ENCODE assay signal across 26 cellular contexts in the genomic region with DNA sequence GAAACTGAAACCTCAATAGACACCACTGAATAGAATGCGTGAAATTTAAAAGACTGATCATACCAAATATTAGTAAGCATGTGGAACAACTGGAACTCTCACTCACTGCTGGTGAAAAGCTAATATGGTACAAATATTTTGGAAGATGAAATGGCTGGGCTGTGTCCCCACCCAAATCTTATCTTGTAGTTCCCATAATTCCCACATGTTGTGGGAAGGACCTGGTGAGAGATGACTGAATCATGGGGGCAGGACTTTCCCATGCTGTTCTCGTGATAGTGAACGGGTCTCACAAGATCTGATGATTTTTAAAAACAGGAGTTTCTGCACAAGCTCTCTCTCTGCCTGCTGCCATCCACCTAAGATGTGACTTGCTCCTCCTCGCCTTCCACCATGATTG. TPM values are rescaled to one million over a fixed set of nuclear protein-coding genes. Genes with fewer than 3 reads are reported as not detected.
"Had no signal": no experiment of that assay in that cellular context is flagged by ENCODE, and none has a peak within 500 bp of the region (broad histone marks: within the 10 kb centered on the region; RNA-seq: fewer than 3 reads in every experiment).

No MANE protein-coding gene starts in this region.

- H3K4me3 ChIP-seq: hepatocyte, lower lobe of right lung, ovary, skin epidermis, stomach, testis, thyroid gland, transverse colon, upper lobe of right lung, uterus had no signal

- H3K27me3 ChIP-seq: hepatocyte, ovary, stomach, testis, thyroid gland, transverse colon, upper lobe of right lung, uterus had no signal

- DNase-seq: islet precursor cell; left cardiac atrium; lower lobe of right lung; mammary epithelial cell; mesenchymal stem cell; naive thymus-derived CD8-positive, alpha-beta T cell; occipital lobe; ovary; right cardiac atrium; stimulated activated CD4-positive, alpha-beta T cell treated with anti-CD3 and anti-CD28 coated beads, Interleukin-12 subunit alpha, Interleukin-12 subunit beta, amount 100 ng/mL, for 4 hours; stimulated activated CD4-positive, alpha-beta T cell treated with anti-CD3 and anti-CD28 coated beads, Interleukin-15, amount 100 ng/mL, for 24 hours; stimulated activated CD4-positive, alpha-beta T cell treated with anti-CD3 and anti-CD28 coated beads, Interleukin-2, amount 100 ng/mL, for 24 hours; stimulated activated CD4-positive, alpha-beta T cell treated with anti-CD3 and anti-CD28 coated beads, Interleukin-4, amount 100 ng/mL, for 1 hour; stimulated activated naive B cell treated with anti-CD40 and anti-IgM and Interleukin-4, amounts not matched to agents 10 μg/mL and 1 μg/mL and 100 μg/mL, for 72 hours; stimulated activated naive CD8-positive, alpha-beta T cell treated with anti-CD3 and anti-CD28 coated beads, Interleukin-15, Interleukin-2, amounts not matched to agents 100 U/mL and 50 U/mL, for 24 hours; stomach; testis; thyroid gland; transverse colon; upper lobe of right lung; uterus had no signal

- H3K4me2 ChIP-seq: hepatocyte had no signal

- H3K79me2 ChIP-seq: hepatocyte had no signal

- ATAC-seq: left cardiac atrium; left lobe of liver; lower lobe of right lung; naive thymus-derived CD8-positive, alpha-beta T cell; right cardiac atrium; sciatic nerve; stimulated activated naive B cell treated with anti-CD40 and anti-IgM and Interleukin-4, amounts not matched to agents 10 μg/mL and 1 μg/mL and 100 μg/mL, for 72 hours; stimulated activated naive CD8-positive, alpha-beta T cell treated with anti-CD3 and anti-CD28 coated beads, Interleukin-15, Interleukin-2, amounts not matched to agents 100 U/mL and 50 U/mL, for 24 hours; upper lobe of right lung had no signal

- H3K4me1 ChIP-seq: testis, upper lobe of right lung, uterus had no signal

- H3K27ac ChIP-seq: hepatocyte, lower lobe of right lung, ovary, skin epidermis, stomach, testis, thyroid gland, transverse colon, upper lobe of right lung, uterus had no signal

- H2AFZ ChIP-seq: hepatocyte had no signal

- H3K9me3 ChIP-seq: lower lobe of right lung, ovary, stomach, testis, thyroid gland, transverse colon, upper lobe of right lung, uterus had no signal

- H3K36me3 ChIP-seq: lower lobe of right lung, ovary, stomach, thyroid gland, transverse colon, upper lobe of right lung, uterus had no signal

RNA-seq across cellular contexts. Expression of a gene that starts 32.0 kb away (rescaled TPM):
- total RNA-seq: renal cortical epithelial cell had no signal
- polyA plus RNA-seq: mammary epithelial cell; naive thymus-derived CD8-positive, alpha-beta T cell had no signal
